In the genomic region with DNA sequence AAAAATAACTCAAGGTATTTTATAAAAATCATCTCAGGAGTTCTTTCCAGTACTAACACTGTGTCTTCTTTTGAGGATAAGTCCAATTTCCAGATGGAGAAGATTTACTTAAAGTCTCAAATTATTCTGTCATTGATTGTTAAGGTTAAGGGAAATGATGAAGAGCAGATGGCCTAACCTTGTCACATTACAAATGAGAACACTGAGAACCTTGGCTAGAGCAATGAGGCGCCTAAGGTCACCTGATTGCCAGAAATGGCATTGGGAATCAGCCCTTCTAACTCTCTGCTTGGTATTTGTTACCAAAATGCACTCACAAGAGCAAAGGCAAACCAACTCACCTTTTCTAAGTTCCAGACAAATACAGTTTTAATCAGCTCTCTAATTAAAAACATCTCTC, we compare ENCODE assay signal across 24 cellular contexts.
"Had no signal": no experiment of that assay in that cellular context is flagged by ENCODE, and none has a peak within 500 bp of the region (broad histone marks: within the 10 kb centered on the region; RNA-seq: fewer than 3 reads in every experiment).

No MANE protein-coding gene starts in this region.

- H3K27ac ChIP-seq: ascending aorta, body of pancreas, Peyer's patch, RWPE1, VCaP had no signal

- DNase-seq: activated CD4-positive, alpha-beta T cell treated with anti-CD3 and anti-CD28 coated beads for 4 hours; activated CD4-positive, alpha-beta T cell treated with anti-CD3 and anti-CD28 coated beads, Interleukin-2, amount 50 U/mL, for 4 hours; activated CD8-positive, alpha-beta memory T cell treated with anti-CD3 and anti-CD28 coated beads, Interleukin-2, amount 50 U/mL, for 48 hours; activated CD8-positive, alpha-beta T cell treated with anti-CD3 and anti-CD28 coated beads, Interleukin-2, amount 10 ng/mL, durations not matched to agents 7 days and 5 days; activated effector memory CD4-positive, alpha-beta T cell treated with Interleukin-2 at 50 U/mL for 16 hours; activated naive CD4-positive, alpha-beta T cell; activated T-cell treated with anti-CD3 and anti-CD28 coated beads, Interleukin-2, amount 50 U/mL, for 1 hour; amniotic stem cell; body of pancreas; central memory CD4-positive, alpha-beta T cell; Karpas-422; MM.1S; NCI-H1105; NCI-H1436; NCI-H1694 treated with DMSO at 0.1 percent for 48 hours; NCI-H2029 treated with DMSO at 0.1 percent for 48 hours; NCI-H446; Peyer's patch; SHP77 treated with DMSO at 0.1 percent for 48 hours; T-helper 1 cell had no signal

- H3K27me3 ChIP-seq: ascending aorta, body of pancreas, Peyer's patch had no signal

- H3K4me3 ChIP-seq: ascending aorta, body of pancreas, K562, Peyer's patch had no signal

- ATAC-seq: activated CD8-positive, alpha-beta T cell treated with anti-CD3 and anti-CD28 coated beads, Interleukin-2, amount 10 ng/mL, durations not matched to agents 7 days and 5 days; body of pancreas; K562 had no signal

- H3K36me3 ChIP-seq: ascending aorta, Peyer's patch had no signal

- H3K4me1 ChIP-seq: ascending aorta, body of pancreas, Peyer's patch had no signal
